In the genomic region with DNA sequence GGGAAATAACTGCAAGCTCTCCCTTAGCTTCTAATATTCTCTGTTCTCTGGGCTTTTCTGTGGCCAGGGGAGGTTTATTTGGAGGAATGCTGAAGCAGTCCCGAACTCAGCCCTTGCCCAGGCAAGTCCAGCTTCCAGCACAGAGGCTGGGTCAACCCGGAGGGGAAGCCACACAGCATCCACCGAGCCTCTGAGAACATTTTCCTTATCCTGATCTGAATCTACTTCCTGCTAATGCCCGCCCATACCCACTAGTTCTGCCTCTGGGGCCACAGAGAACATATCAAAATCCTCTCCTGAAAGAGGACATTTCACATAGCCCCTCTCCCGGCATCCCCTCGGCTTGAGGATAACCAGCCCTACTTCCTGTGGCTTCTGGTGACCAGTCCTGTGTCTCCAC, we compare ENCODE assay signal across 16 cellular contexts.
"Had no signal": no experiment of that assay in that cellular context is flagged by ENCODE, and none has a peak within 500 bp of the region (broad histone marks: within the 10 kb centered on the region; RNA-seq: fewer than 3 reads in every experiment).

No MANE protein-coding gene starts in this region.

- H3K4me3 ChIP-seq: adrenal gland, sigmoid colon, suprapubic skin, upper lobe of left lung had no signal

- H3K9me3 ChIP-seq: adrenal gland, sigmoid colon, suprapubic skin, upper lobe of left lung had no signal

- H3K36me3 Mint-ChIP-seq: activated CD4-positive, alpha-beta memory T cell treated with anti-CD3 and anti-CD28 coated beads for 36 hours; activated naive CD4-positive, alpha-beta T cell treated with anti-CD3 and anti-CD28 coated beads, Interleukin-2, amount 10 ng/mL, durations not matched to agents 7 days and 5 days had no signal

- H3K36me3 ChIP-seq: adrenal gland, sigmoid colon, suprapubic skin, upper lobe of left lung had no signal

- DNase-seq: activated CD4-positive, alpha-beta memory T cell treated with anti-CD3 and anti-CD28 coated beads for 36 hours; activated CD4-positive, CD25-positive, alpha-beta regulatory T cell treated with anti-CD3 and anti-CD28 coated beads, Interleukin-2, amount 50 U/mL, for 72 hours; activated CD8-positive, alpha-beta memory T cell treated with anti-CD3 and anti-CD28 coated beads, Interleukin-2, amount 50 U/mL, for 4 hours; activated naive CD4-positive, alpha-beta T cell treated with anti-CD3 and anti-CD28 coated beads, Interleukin-2, amount 10 ng/mL, durations not matched to agents 7 days and 5 days; adrenal gland; dermis blood vessel endothelial cell; foreskin fibroblast; nephron progenitor cell; sigmoid colon; stimulated activated CD4-positive, alpha-beta T cell treated with anti-CD3 and anti-CD28 coated beads, Interleukin-4, amount 100 ng/mL, for 1 hour; stimulated activated CD8-positive, alpha-beta memory T cell treated with anti-CD3 and anti-CD28 coated beads, Interleukin-4, amount 100 ng/mL, for 48 hours; stimulated activated naive CD8-positive, alpha-beta T cell treated with anti-CD3 and anti-CD28 coated beads, Interleukin-15, Interleukin-2, amounts not matched to agents 100 U/mL and 50 U/mL, for 24 hours; upper lobe of left lung had no signal

- H3K27me3 Mint-ChIP-seq: activated CD4-positive, alpha-beta memory T cell treated with anti-CD3 and anti-CD28 coated beads for 36 hours; brain had no signal

- H3K4me3 Mint-ChIP-seq: activated CD4-positive, alpha-beta memory T cell treated with anti-CD3 and anti-CD28 coated beads for 36 hours; activated naive CD4-positive, alpha-beta T cell treated with anti-CD3 and anti-CD28 coated beads, Interleukin-2, amount 10 ng/mL, durations not matched to agents 7 days and 5 days; brain; nephron progenitor cell had no signal

- H3K27me3 ChIP-seq: adrenal gland, sigmoid colon, suprapubic skin, upper lobe of left lung had no signal

- H3K27ac ChIP-seq: adrenal gland, sigmoid colon, suprapubic skin had no signal

- ATAC-seq: left lobe of liver; stimulated activated naive CD8-positive, alpha-beta T cell treated with anti-CD3 and anti-CD28 coated beads, Interleukin-15, Interleukin-2, amounts not matched to agents 100 U/mL and 50 U/mL, for 24 hours had no signal

- H3K27ac Mint-ChIP-seq: activated CD4-positive, alpha-beta memory T cell treated with anti-CD3 and anti-CD28 coated beads for 36 hours; activated naive CD4-positive, alpha-beta T cell treated with anti-CD3 and anti-CD28 coated beads, Interleukin-2, amount 10 ng/mL, durations not matched to agents 7 days and 5 days; nephron progenitor cell had no signal
